ENCODE assay signal across 28 cellular contexts in genomic region chr9:134889386-134890214, GRCh38. TPM values are rescaled to one million over a fixed set of nuclear protein-coding genes. Genes with fewer than 3 reads are reported as not detected.
A peak's percentile ranks its signal among the peaks of the same experiment; 100 is the strongest.
DNase-seq lines count a peak whose midpoint lies in the region; ATAC-seq and TF ChIP-seq lines count a peak whose summit lies in the region.
"Had no signal": no experiment of that assay in that cellular context is flagged by ENCODE, and none has a peak within 500 bp of the region (broad histone marks: within the 10 kb centered on the region; RNA-seq: fewer than 3 reads in every experiment).

No MANE protein-coding gene starts in this region.

- no peaks in the 10 kb centered on the region for H3K9me2 ChIP-seq in SK-N-SH

- H3K4me2 ChIP-seq in SK-N-SH: no peak overlapping the region

- TF ChIP-seq RAD21 in SK-N-SH (IDR thresholded peaks at IDR 0.05; ENCODE audit: low read length): no peak

- 49% methylated on average over 4 of the region's 12 CpGs for WGBS in right lobe of liver (ENCODE audit: insufficient coverage, low coverage, low lambda C conversion rate, missing lambda C conversion rate)
- 60% methylated on average over 11 of the region's 12 CpGs for WGBS in SK-N-SH (ENCODE audit: low lambda C conversion rate)

- H3K4me1 ChIP-seq in right lobe of liver (no peaks in the 10 kb centered on the region), SK-N-SH (ENCODE audit: control insufficient read depth in 1 of 2, insufficient read depth in 2 of 2, low read depth in 1 of 2, low read length in 1 of 2) (no peaks in the 10 kb centered on the region)
- H3K4me1 ChIP-seq: body of pancreas had no signal

- no peak overlapping the region for H3K27ac Mint-ChIP-seq in activated CD4-positive, alpha-beta T cell treated with anti-CD3 and anti-CD28 coated beads for 36 hours
- H3K27ac Mint-ChIP-seq in WTC11 (no peak overlapping the region), type B pancreatic cell (no peak overlapping the region)
- H3K27ac Mint-ChIP-seq: activated CD4-positive, alpha-beta T cell treated with anti-CD3 and anti-CD28 coated beads, Interleukin-2, amount 10 ng/mL, durations not matched to agents 7 days and 5 days; activated naive CD8-positive, alpha-beta T cell treated with anti-CD3 and anti-CD28 coated beads, Interleukin-2, amount 50 U/mL, for 24 hours; stimulated activated naive CD8-positive, alpha-beta T cell treated with anti-CD3 and anti-CD28 coated beads, Interleukin-15, Interleukin-2, amounts not matched to agents 100 ng/mL and 50 ng/mL, for 24 hours; T-helper 1 cell treated with Interleukin-12 subunit alpha and Interleukin-12 subunit beta and Interleukin-4 antibody, amounts not matched to agents 30 μg/mL and 1 μg/mL, for 36 hours had no signal

- no peaks in the 10 kb centered on the region for H3K4me1 Mint-ChIP-seq in activated CD4-positive, alpha-beta T cell treated with anti-CD3 and anti-CD28 coated beads for 36 hours
- H3K4me1 Mint-ChIP-seq in WTC11 (no peaks in the 10 kb centered on the region), type B pancreatic cell (ENCODE audit: unreplicated experiment) (peaks cover 6% of the 10 kb centered on the region)
- H3K4me1 Mint-ChIP-seq: activated CD4-positive, alpha-beta T cell treated with anti-CD3 and anti-CD28 coated beads, Interleukin-2, amount 10 ng/mL, durations not matched to agents 7 days and 5 days had no signal

- H3K4me3 Mint-ChIP-seq in activated CD4-positive, alpha-beta T cell treated with anti-CD3 and anti-CD28 coated beads for 36 hours: no peak overlapping the region
- H3K4me3 Mint-ChIP-seq in WTC11 (no peak overlapping the region), type B pancreatic cell (no peak overlapping the region)
- H3K4me3 Mint-ChIP-seq: activated CD4-positive, alpha-beta T cell treated with anti-CD3 and anti-CD28 coated beads, Interleukin-2, amount 10 ng/mL, durations not matched to agents 7 days and 5 days; activated naive CD8-positive, alpha-beta T cell treated with anti-CD3 and anti-CD28 coated beads, Interleukin-2, amount 50 U/mL, for 24 hours; stimulated activated naive CD8-positive, alpha-beta T cell treated with anti-CD3 and anti-CD28 coated beads, Interleukin-15, Interleukin-2, amounts not matched to agents 100 ng/mL and 50 ng/mL, for 24 hours; T-helper 1 cell treated with Interleukin-12 subunit alpha and Interleukin-12 subunit beta and Interleukin-4 antibody, amounts not matched to agents 30 μg/mL and 1 μg/mL, for 36 hours had no signal

- no peaks in the 10 kb centered on the region for H3F3A ChIP-seq in SK-N-SH (replicated peaks; ENCODE audit: insufficient read depth)

- CTCF ChIA-PET in activated CD4-positive, alpha-beta T cell treated with anti-CD3 and anti-CD28 coated beads for 36 hours (lab: Charles Lee): no interaction called here
- CTCF ChIA-PET in WTC11 (lab: Charles Lee) (no interaction called here), SK-N-SH (lab: Yijun Ruan, JAX) (interaction anchor here (1.3 kb wide), 1 partner anchor 118 kb away, joined by 4 read pairs; no protein-coding TSS in a partner anchor)

- peak; percentile 0 for DNase-seq in activated CD4-positive, alpha-beta T cell treated with anti-CD3 and anti-CD28 coated beads for 1 hour
- no peak for DNase-seq in activated CD4-positive, alpha-beta T cell treated with anti-CD3 and anti-CD28 coated beads for 36 hours
- DNase-seq in WTC11 (ENCODE audit: low spot score): peak; percentile 3
- peak in 2 of 3 donors; percentile 46 to 49 for DNase-seq in right lobe of liver
- DNase-seq in type B pancreatic cell (ENCODE audit: extremely low spot score, unreplicated experiment): peak; percentile 60
- DNase-seq in SK-N-SH: no peak
- no peak for DNase-seq in SKM-1 treated with dmso at 0.1 percent for 144 hours (lab: John Stamatoyannopoulos, UW; ENCODE audit: unreplicated experiment)
- no peak for DNase-seq in NCI-H2171 (lab: John Stamatoyannopoulos, UW)
- DNase-seq: activated CD4-positive, alpha-beta T cell treated with anti-CD3 and anti-CD28 coated beads, Interleukin-2, amount 10 ng/mL, durations not matched to agents 7 days and 5 days; activated gamma-delta T cell; activated naive CD8-positive, alpha-beta T cell treated with anti-CD3 and anti-CD28 coated beads, Interleukin-2, amount 50 U/mL, for 24 hours; cerebellar nuclear complex; DMS153; GF-D8; KG1; mesendoderm; naive B cell; NCI-H1694; stimulated activated CD4-positive, alpha-beta T cell treated with anti-CD3 and anti-CD28 coated beads, Interleukin-12 subunit alpha, Interleukin-12 subunit beta, amount 100 ng/mL, for 4 hours had no signal

- H3K27me3 Mint-ChIP-seq in activated CD4-positive, alpha-beta T cell treated with anti-CD3 and anti-CD28 coated beads for 36 hours: peaks cover 3% of the 10 kb centered on the region
- H3K27me3 Mint-ChIP-seq in WTC11 (ENCODE audit: low read depth): no peaks in the 10 kb centered on the region
- H3K27me3 Mint-ChIP-seq in type B pancreatic cell: peaks cover 8% of the 10 kb centered on the region

- no peak overlapping the region for H2AFZ ChIP-seq in SK-N-SH (ENCODE audit: low read depth)

- no peak for TF ChIP-seq EP300 in SK-N-SH (IDR thresholded peaks at IDR 0.05; ENCODE audit: borderline replicate concordance in 1 of 2, low read depth in 1 of 2, low read length in 1 of 2)

- ATAC-seq in activated CD4-positive, alpha-beta T cell treated with anti-CD3 and anti-CD28 coated beads for 36 hours: no peak
- no peak for ATAC-seq in WTC11
- peak; percentile 9 to 32 (median 20) for ATAC-seq in right lobe of liver
- ATAC-seq: activated naive CD8-positive, alpha-beta T cell treated with anti-CD3 and anti-CD28 coated beads, Interleukin-2, amount 50 U/mL, for 24 hours; body of pancreas; heart left ventricle had no signal

- H3K9me3 ChIP-seq in right lobe of liver (no peaks in the 10 kb centered on the region), SK-N-SH (no peaks in the 10 kb centered on the region)
- H3K9me3 ChIP-seq: body of pancreas, ovary had no signal

- intact Hi-C loops in activated CD4-positive, alpha-beta T cell treated with anti-CD3 and anti-CD28 coated beads for 36 hours (cut with DNase I, micrococcal nuclease): no loop called here
- intact Hi-C loops in right lobe of liver (cut with DNase I): no loop called here

- POLR2A ChIA-PET in activated CD4-positive, alpha-beta T cell treated with anti-CD3 and anti-CD28 coated beads for 36 hours (lab: Charles Lee): no interaction called here
- POLR2A ChIA-PET in WTC11 (lab: Charles Lee): no interaction called here
- POLR2A ChIA-PET in SK-N-SH (lab: Yijun Ruan, JAX): no interaction called here

- H3K27ac ChIP-seq in right lobe of liver: no peak overlapping the region
- H3K27ac ChIP-seq in SK-N-SH (ENCODE audit: low read depth in 2 of 2, low read length in 1 of 2): no peak overlapping the region
- H3K27ac ChIP-seq: 22Rv1, body of pancreas, heart left ventricle, ovary had no signal

- H3K9ac ChIP-seq in SK-N-SH: no peak overlapping the region

- no peaks in the 10 kb centered on the region for H3K36me3 Mint-ChIP-seq in activated CD4-positive, alpha-beta T cell treated with anti-CD3 and anti-CD28 coated beads for 36 hours (ENCODE audit: low read depth)
- peaks cover 2% of the 10 kb centered on the region; the same call in 1 of the 2 replicates for H3K36me3 Mint-ChIP-seq in WTC11
- H3K36me3 Mint-ChIP-seq in type B pancreatic cell: no peaks in the 10 kb centered on the region
- H3K36me3 Mint-ChIP-seq: naive B cell had no signal

- TF ChIP-seq CTCF in WTC11 (IDR thresholded peaks at IDR 0.05) (no peak), right lobe of liver (IDR thresholded peaks at IDR 0.05) (no peak), type B pancreatic cell (conservative IDR thresholded peaks at IDR 0.05) (no peak), SK-N-SH (IDR thresholded peaks at IDR 0.05) (no peak)

- H3K36me3 ChIP-seq in right lobe of liver (no peaks in the 10 kb centered on the region), SK-N-SH (replicated peaks in 1 of 2; ENCODE audit: control insufficient read depth in 1 of 2, insufficient read depth in 2 of 2, low read length in 1 of 2) (no peaks in the 10 kb centered on the region)
- H3K36me3 ChIP-seq: heart left ventricle, ovary, SJCRH30 had no signal

- no peaks in the 10 kb centered on the region for H3K9me3 Mint-ChIP-seq in activated CD4-positive, alpha-beta T cell treated with anti-CD3 and anti-CD28 coated beads for 36 hours (ENCODE audit: low read depth)
- H3K9me3 Mint-ChIP-seq in WTC11 (peaks cover 10% of the 10 kb centered on the region), type B pancreatic cell (no peaks in the 10 kb centered on the region)
- H3K9me3 Mint-ChIP-seq: activated CD4-positive, alpha-beta T cell treated with anti-CD3 and anti-CD28 coated beads, Interleukin-2, amount 10 ng/mL, durations not matched to agents 7 days and 5 days; activated naive CD8-positive, alpha-beta T cell treated with anti-CD3 and anti-CD28 coated beads, Interleukin-2, amount 50 U/mL, for 24 hours; stimulated activated naive CD8-positive, alpha-beta T cell treated with anti-CD3 and anti-CD28 coated beads, Interleukin-15, Interleukin-2, amounts not matched to agents 100 ng/mL and 50 ng/mL, for 24 hours; T-helper 1 cell treated with Interleukin-12 subunit alpha and Interleukin-12 subunit beta and Interleukin-4 antibody, amounts not matched to agents 30 μg/mL and 1 μg/mL, for 36 hours had no signal

- TF ChIP-seq POLR2A in right lobe of liver (IDR thresholded peaks at IDR 0.05): no peak

- no peaks in the 10 kb centered on the region for H3K79me2 ChIP-seq in SK-N-SH (ENCODE audit: insufficient read depth)

- no peak overlapping the region for H3K4me3 ChIP-seq in right lobe of liver
- no peak overlapping the region for H3K4me3 ChIP-seq in SK-N-SH (ENCODE audit: low read depth in 2 of 2, low read length in 1 of 2)
- H3K4me3 ChIP-seq: body of pancreas, heart left ventricle, ovary, SJCRH30 had no signal

- no peaks in the 10 kb centered on the region for H4K20me1 ChIP-seq in SK-N-SH (ENCODE audit: insufficient read depth)

- H3K27me3 ChIP-seq in right lobe of liver (no peaks in the 10 kb centered on the region), SK-N-SH (ENCODE audit: insufficient read depth) (peaks cover 7% of the 10 kb centered on the region; the same call in 1 of the 2 replicates)
- H3K27me3 ChIP-seq: body of pancreas, ovary, SJCRH30 had no signal

RNA-seq across cellular contexts. Expression of gene FCN2, which starts 9.0 kb away (rescaled TPM):
- not detected for total RNA-seq in activated CD4-positive, alpha-beta T cell treated with anti-CD3 and anti-CD28 coated beads for 36 hours
- total RNA-seq in WTC11 (2021) (not detected in 3 replicates), right lobe of liver (100 to 1,000 TPM in 1 of 6 experiments, 10 to 100 TPM in 5; 46.6 to 116 (median 77.3) TPM), type B pancreatic cell (ENCODE audit: low replicate concordance) (not detected in 2 replicates)
- not detected in 2 replicates for polyA plus RNA-seq in SK-N-SH (2012; rRNA removed)
- polyA plus RNA-seq in SK-N-SH (2012; cell fraction: cytosol; rRNA removed): not detected in 2 replicates
- polyA plus RNA-seq in SK-N-SH (2012; cell fraction: nucleus; rRNA removed): not detected in 2 replicates
- total RNA-seq: activated CD4-positive, alpha-beta T cell treated with anti-CD3 and anti-CD28 coated beads, Interleukin-2, amount 10 ng/mL, durations not matched to agents 7 days and 5 days; body of pancreas; H4; HT1080; SJCRH30 had no signal

RNA-seq across cellular contexts. Expression of gene FCN1, which starts 28.1 kb away (rescaled TPM):
- not detected for total RNA-seq in activated CD4-positive, alpha-beta T cell treated with anti-CD3 and anti-CD28 coated beads for 36 hours
- total RNA-seq in WTC11 (2021) (0.09 TPM in 1 of 3 replicates, not detected in the others), right lobe of liver (1 to 10 TPM in 5 of 6 experiments, under 1 TPM in 1; 0.68 to 5.3 (median 1.7) TPM), type B pancreatic cell (ENCODE audit: low replicate concordance) (not detected in 2 replicates)
- not detected in 2 replicates for polyA plus RNA-seq in SK-N-SH (2012; rRNA removed)
- polyA plus RNA-seq in SK-N-SH (2012; cell fraction: cytosol; rRNA removed): not detected in 2 replicates
- polyA plus RNA-seq in SK-N-SH (2012; cell fraction: nucleus; rRNA removed): not detected in 2 replicates
- total RNA-seq: activated CD4-positive, alpha-beta T cell treated with anti-CD3 and anti-CD28 coated beads, Interleukin-2, amount 10 ng/mL, durations not matched to agents 7 days and 5 days; body of pancreas; H4; HT1080; SJCRH30 had no signal

Comparison
In these comparisons a context has a peak if more than half of its experiments do, and no peak if none do; other contexts are left out.
1. DNase-seq: peak in activated CD4-positive, alpha-beta T cell treated with anti-CD3 and anti-CD28 coated beads for 1 hour (single experiment), WTC11 (single experiment), right lobe of liver (2 of 3) and type B pancreatic cell (single experiment); none in activated CD4-positive, alpha-beta T cell treated with anti-CD3 and anti-CD28 coated beads for 36 hours (single experiment), SK-N-SH (single experiment), SKM-1 treated with dmso at 0.1 percent for 144 hours (single experiment) and NCI-H2171 (single experiment).
2. ATAC-seq: peak in right lobe of liver (4 of 4); none in activated CD4-positive, alpha-beta T cell treated with anti-CD3 and anti-CD28 coated beads for 36 hours (single experiment) and WTC11 (single experiment).
3. RNA of gene FCN2, which starts 9.0 kb away (total RNA-seq): 46.6 to 116 TPM in right lobe of liver; not detected in WTC11, not detected in activated CD4-positive, alpha-beta T cell treated with anti-CD3 and anti-CD28 coated beads for 36 hours and not detected in type B pancreatic cell; every median in the first group is over 10 times any median in the second.